Comparison of ENCODE assay signal across 1 cellular context in the genomic region with DNA sequence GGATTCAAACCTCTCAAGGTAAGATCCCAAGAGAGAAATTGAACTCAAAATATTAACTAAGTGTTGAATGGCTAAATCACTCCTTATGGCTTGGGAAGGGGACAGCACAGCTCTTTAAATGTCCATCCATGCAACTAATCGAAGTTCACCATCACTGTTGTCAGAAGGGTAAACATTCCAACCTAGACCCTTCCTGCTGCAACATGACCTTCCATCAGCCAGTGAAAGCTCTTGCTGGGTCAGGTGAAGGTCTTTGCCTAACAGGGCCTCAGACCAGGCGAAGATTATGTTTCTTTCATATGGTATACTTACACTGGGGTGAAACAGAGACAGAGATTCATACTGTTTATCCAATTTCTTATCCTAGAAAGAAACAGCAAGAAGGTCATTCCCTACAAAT.
TF ChIP-seq lines count a peak whose summit lies in the region.

No MANE protein-coding gene starts in this region.

TF ChIP-seq in HepG2, 621 proteins besides CTCF, POLR2A, EP300 and RAD21 (continued from another document and continues in another):
- TF ChIP-seq RFX1 (IDR thresholded peaks at IDR 0.05) (no peak), MED13 (CRISPR knock-in tag; IDR thresholded peaks at IDR 0.05) (no peak), ZFX (CRISPR knock-in tag; IDR thresholded peaks at IDR 0.05; ENCODE audit: low read depth) (peak; percentile 53; the same call in 1 of the 2 replicates), ZNF615 (CRISPR knock-in tag; IDR thresholded peaks at IDR 0.05; ENCODE audit: borderline replicate concordance) (no peak), ERF (CRISPR knock-in tag; IDR thresholded peaks at IDR 0.05) (no peak), ZNF609 (CRISPR knock-in tag; IDR thresholded peaks at IDR 0.05; ENCODE audit: borderline replicate concordance) (no peak), AKAP8 (CRISPR knock-in tag; IDR thresholded peaks at IDR 0.05) (no peak), ZNF3 (CRISPR knock-in tag; IDR thresholded peaks at IDR 0.05) (no peak), ELF1 (CRISPR knock-in tag; IDR thresholded peaks at IDR 0.05) (no peak), GPN1 (CRISPR knock-in tag; IDR thresholded peaks at IDR 0.05; ENCODE audit: borderline replicate concordance) (no peak), ZNF274 (CRISPR knock-in tag; IDR thresholded peaks at IDR 0.05) (no peak), TBL1XR1 (IDR thresholded peaks at IDR 0.05; ENCODE audit: borderline replicate concordance, low read length, partially characterized antibody) (no peak), NONO (IDR thresholded peaks at IDR 0.05) (no peak), NONO (CRISPR knock-in tag; conservative IDR thresholded peaks at IDR 0.05) (peak; percentile 59), SAP130 (CRISPR knock-in tag; IDR thresholded peaks at IDR 0.05; ENCODE audit: low read depth) (peak; percentile 65), HOXA3 (CRISPR knock-in tag; IDR thresholded peaks at IDR 0.05) (peak; percentile 28; the same call in 1 of the 2 replicates), FUBP1 (CRISPR knock-in tag; IDR thresholded peaks at IDR 0.05; ENCODE audit: borderline replicate concordance) (no peak), NR2F1 (CRISPR knock-in tag; IDR thresholded peaks at IDR 0.05) (peak; percentile 49 to 52; a peak in 2 of 4 replicates), GRHL1 (CRISPR knock-in tag; conservative IDR thresholded peaks at IDR 0.05) (no peak), ETV5 (CRISPR knock-in tag; IDR thresholded peaks at IDR 0.05; ENCODE audit: borderline replicate concordance) (peak; percentile 29; the same call in 1 of the 2 replicates), ZNF549 (CRISPR knock-in tag; IDR thresholded peaks at IDR 0.05) (no peak), KLF9 (CRISPR knock-in tag; IDR thresholded peaks at IDR 0.05; ENCODE audit: low read depth) (no peak), GABPA (IDR thresholded peaks at IDR 0.05; ENCODE audit: low read depth, low read length) (no peak), GABPA (CRISPR knock-in tag; IDR thresholded peaks at IDR 0.05; ENCODE audit: low read depth) (no peak), ZNF335 (CRISPR knock-in tag; IDR thresholded peaks at IDR 0.05) (no peak), ZFAT (CRISPR knock-in tag; conservative IDR thresholded peaks at IDR 0.05) (no peak), SRSF4 (IDR thresholded peaks at IDR 0.05; ENCODE audit: low read depth, low read length, poor library complexity, severe bottlenecking) (no peak), MIER3 (CRISPR knock-in tag; IDR thresholded peaks at IDR 0.05; ENCODE audit: borderline replicate concordance) (no peak), DZIP1 (CRISPR knock-in tag; IDR thresholded peaks at IDR 0.05) (no peak), HNF4G (IDR thresholded peaks at IDR 0.05; ENCODE audit: borderline replicate concordance, low read depth, low read length) (no peak), HNF4G (CRISPR knock-in tag; IDR thresholded peaks at IDR 0.05; ENCODE audit: borderline replicate concordance, low read depth) (no peak), ZNF10 (CRISPR knock-in tag; IDR thresholded peaks at IDR 0.05; ENCODE audit: borderline replicate concordance, low read depth) (no peak), CENPT (CRISPR knock-in tag; IDR thresholded peaks at IDR 0.05; ENCODE audit: low read depth) (no peak), KLF11 (CRISPR knock-in tag; IDR thresholded peaks at IDR 0.05) (no peak), NFE2 (CRISPR knock-in tag; IDR thresholded peaks at IDR 0.05) (no peak), JDP2 (CRISPR knock-in tag; IDR thresholded peaks at IDR 0.05; ENCODE audit: borderline replicate concordance) (no peak), ZNF629 (CRISPR knock-in tag; conservative IDR thresholded peaks at IDR 0.05) (no peak), MTF1 (CRISPR knock-in tag; IDR thresholded peaks at IDR 0.05) (no peak), GFI1 (CRISPR knock-in tag; IDR thresholded peaks at IDR 0.05; ENCODE audit: borderline replicate concordance) (peak; percentile 45; the same call in 1 of the 2 replicates), RXRA (CRISPR knock-in tag; IDR thresholded peaks at IDR 0.05) (no peak; the same call in 1 of the 2 replicates), ZC3H4 (CRISPR knock-in tag; IDR thresholded peaks at IDR 0.05; ENCODE audit: borderline replicate concordance) (no peak), KAT2B (IDR thresholded peaks at IDR 0.05; ENCODE audit: borderline replicate concordance, low read depth, low read length) (no peak), TCF7 (IDR thresholded peaks at IDR 0.05; ENCODE audit: low read depth) (no peak), SP4 (CRISPR knock-in tag; IDR thresholded peaks at IDR 0.05) (no peak), FOXK1 (CRISPR knock-in tag; IDR thresholded peaks at IDR 0.05; ENCODE audit: borderline replicate concordance, low read depth) (no peak), DNMT3B (CRISPR knock-in tag; conservative IDR thresholded peaks at IDR 0.05) (no peak), MZF1 (CRISPR knock-in tag; IDR thresholded peaks at IDR 0.05; ENCODE audit: borderline replicate concordance) (no peak), MTA1 (CRISPR knock-in tag; IDR thresholded peaks at IDR 0.05; ENCODE audit: borderline replicate concordance) (no peak), ZNF337 (CRISPR knock-in tag; IDR thresholded peaks at IDR 0.05; ENCODE audit: borderline replicate concordance, low read depth) (no peak; the same call in 1 of the 2 replicates), NCOA2 (CRISPR knock-in tag; IDR thresholded peaks at IDR 0.05) (peak; percentile 11; the same call in 1 of the 2 replicates)
- TF ChIP-seq, protein P1, sequence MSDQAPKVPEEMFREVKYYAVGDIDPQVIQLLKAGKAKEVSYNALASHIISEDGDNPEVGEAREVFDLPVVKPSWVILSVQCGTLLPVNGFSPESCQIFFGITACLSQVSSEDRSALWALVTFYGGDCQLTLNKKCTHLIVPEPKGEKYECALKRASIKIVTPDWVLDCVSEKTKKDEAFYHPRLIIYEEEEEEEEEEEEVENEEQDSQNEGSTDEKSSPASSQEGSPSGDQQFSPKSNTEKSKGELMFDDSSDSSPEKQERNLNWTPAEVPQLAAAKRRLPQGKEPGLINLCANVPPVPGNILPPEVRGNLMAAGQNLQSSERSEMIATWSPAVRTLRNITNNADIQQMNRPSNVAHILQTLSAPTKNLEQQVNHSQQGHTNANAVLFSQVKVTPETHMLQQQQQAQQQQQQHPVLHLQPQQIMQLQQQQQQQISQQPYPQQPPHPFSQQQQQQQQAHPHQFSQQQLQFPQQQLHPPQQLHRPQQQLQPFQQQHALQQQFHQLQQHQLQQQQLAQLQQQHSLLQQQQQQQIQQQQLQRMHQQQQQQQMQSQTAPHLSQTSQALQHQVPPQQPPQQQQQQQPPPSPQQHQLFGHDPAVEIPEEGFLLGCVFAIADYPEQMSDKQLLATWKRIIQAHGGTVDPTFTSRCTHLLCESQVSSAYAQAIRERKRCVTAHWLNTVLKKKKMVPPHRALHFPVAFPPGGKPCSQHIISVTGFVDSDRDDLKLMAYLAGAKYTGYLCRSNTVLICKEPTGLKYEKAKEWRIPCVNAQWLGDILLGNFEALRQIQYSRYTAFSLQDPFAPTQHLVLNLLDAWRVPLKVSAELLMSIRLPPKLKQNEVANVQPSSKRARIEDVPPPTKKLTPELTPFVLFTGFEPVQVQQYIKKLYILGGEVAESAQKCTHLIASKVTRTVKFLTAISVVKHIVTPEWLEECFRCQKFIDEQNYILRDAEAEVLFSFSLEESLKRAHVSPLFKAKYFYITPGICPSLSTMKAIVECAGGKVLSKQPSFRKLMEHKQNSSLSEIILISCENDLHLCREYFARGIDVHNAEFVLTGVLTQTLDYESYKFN (CRISPR knock-in tag; conservative IDR thresholded peaks at IDR 0.05) = peak; percentile 73
- TF ChIP-seq, protein P2, sequence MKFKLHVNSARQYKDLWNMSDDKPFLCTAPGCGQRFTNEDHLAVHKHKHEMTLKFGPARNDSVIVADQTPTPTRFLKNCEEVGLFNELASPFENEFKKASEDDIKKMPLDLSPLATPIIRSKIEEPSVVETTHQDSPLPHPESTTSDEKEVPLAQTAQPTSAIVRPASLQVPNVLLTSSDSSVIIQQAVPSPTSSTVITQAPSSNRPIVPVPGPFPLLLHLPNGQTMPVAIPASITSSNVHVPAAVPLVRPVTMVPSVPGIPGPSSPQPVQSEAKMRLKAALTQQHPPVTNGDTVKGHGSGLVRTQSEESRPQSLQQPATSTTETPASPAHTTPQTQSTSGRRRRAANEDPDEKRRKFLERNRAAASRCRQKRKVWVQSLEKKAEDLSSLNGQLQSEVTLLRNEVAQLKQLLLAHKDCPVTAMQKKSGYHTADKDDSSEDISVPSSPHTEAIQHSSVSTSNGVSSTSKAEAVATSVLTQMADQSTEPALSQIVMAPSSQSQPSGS (CRISPR knock-in tag; IDR thresholded peaks at IDR 0.05) = no peak
- TF ChIP-seq, protein P3, sequence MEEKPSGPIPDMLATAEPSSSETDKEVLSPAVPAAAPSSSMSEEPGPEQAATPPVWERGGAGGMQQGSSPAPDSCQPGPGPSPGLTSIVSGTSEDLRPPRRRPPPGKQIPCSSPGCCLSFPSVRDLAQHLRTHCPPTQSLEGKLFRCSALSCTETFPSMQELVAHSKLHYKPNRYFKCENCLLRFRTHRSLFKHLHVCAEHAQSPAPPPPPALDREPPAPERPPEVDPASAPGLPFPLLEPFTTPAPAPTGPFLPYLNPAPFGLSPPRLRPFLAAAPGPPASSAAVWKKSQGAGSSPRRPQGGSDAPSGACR (CRISPR knock-in tag; IDR thresholded peaks at IDR 0.05) = no peak
